Comparison of ENCODE assay signal across 28 cellular contexts in the genomic region with DNA sequence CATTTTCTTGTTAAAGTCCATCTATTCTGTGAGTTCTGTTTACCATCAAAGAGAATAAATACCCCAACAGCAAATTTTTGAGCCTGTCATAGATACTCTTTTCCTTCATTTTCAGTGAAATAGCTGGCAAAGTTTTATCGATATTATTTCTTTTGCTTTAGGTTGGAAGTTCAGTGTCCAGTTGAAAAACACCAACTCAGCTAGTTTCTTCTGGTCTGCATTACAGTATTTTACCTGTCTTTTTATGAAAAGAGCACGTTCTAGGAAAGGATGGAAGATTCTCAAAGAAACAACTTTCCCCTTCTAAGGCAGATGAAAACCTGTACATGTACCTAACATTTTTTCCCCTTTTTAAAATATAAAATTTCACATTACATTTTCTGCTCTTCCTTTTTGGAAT.
"Had no signal": no experiment of that assay in that cellular context is flagged by ENCODE, and none has a peak within 500 bp of the region (broad histone marks: within the 10 kb centered on the region; RNA-seq: fewer than 3 reads in every experiment).

No MANE protein-coding gene starts in this region.

- H3K36me3 ChIP-seq: colonic mucosa, esophagus squamous epithelium, gastrocnemius medialis, gastroesophageal sphincter, heart left ventricle, heart right ventricle had no signal

- DNase-seq: colonic mucosa; cortex of kidney; dermis blood vessel endothelial cell; dorsolateral prefrontal cortex; effector CD4-positive, alpha-beta T cell; effector CD8-positive, alpha-beta T cell; effector memory CD4-positive, alpha-beta T cell; effector memory CD8-positive, alpha-beta T cell; endodermal cell; erythroblast; esophagus squamous epithelium; foreskin fibroblast; foreskin keratinocyte; foreskin melanocyte; gastrocnemius medialis; glutamatergic neuron; head of caudate nucleus; heart left ventricle; heart right ventricle had no signal

- H3K4me3 ChIP-seq: colonic mucosa, coronary artery, dorsolateral prefrontal cortex, esophagus muscularis mucosa, esophagus squamous epithelium, gastrocnemius medialis, gastroesophageal sphincter, heart left ventricle, heart right ventricle had no signal

- H3K4me1 ChIP-seq: colonic mucosa, esophagus muscularis mucosa, esophagus squamous epithelium, gastrocnemius medialis, gastroesophageal sphincter, heart left ventricle, heart right ventricle had no signal

- H3K9me3 ChIP-seq: colonic mucosa, esophagus muscularis mucosa, esophagus squamous epithelium, gastrocnemius medialis, gastroesophageal sphincter, heart left ventricle, heart right ventricle had no signal

- H3K27ac ChIP-seq: colonic mucosa, coronary artery, dorsolateral prefrontal cortex, epithelial cell of prostate, esophagus muscularis mucosa, esophagus squamous epithelium, foreskin keratinocyte, gastrocnemius medialis, gastroesophageal sphincter, heart left ventricle, heart right ventricle had no signal

- H3K27me3 ChIP-seq: colonic mucosa, dorsolateral prefrontal cortex, esophagus muscularis mucosa, esophagus squamous epithelium, foreskin keratinocyte, gastrocnemius medialis, gastroesophageal sphincter, heart left ventricle, heart right ventricle had no signal

- FAIRE-seq: colon, endometrium, endothelial cell of umbilical vein, frontal cortex had no signal

- ATAC-seq: effector memory CD8-positive, alpha-beta T cell; esophagus mucosa; foreskin keratinocyte; gastrocnemius medialis; gastroesophageal sphincter; heart left ventricle; heart right ventricle had no signal
